Comparison of ENCODE assay signal across 8 cellular contexts in genomic region chr9:134689320-134690181, GRCh38. TPM values are rescaled to one million over a fixed set of nuclear protein-coding genes. Genes with fewer than 3 reads are reported as not detected.
DNase-seq lines count a peak whose midpoint lies in the region; ATAC-seq, FAIRE-seq and TF ChIP-seq lines count a peak whose summit lies in the region.

No MANE protein-coding gene starts in this region.

- no peaks in the 10 kb centered on the region for H3K36me3 Mint-ChIP-seq in activated CD8-positive, alpha-beta T cell treated with anti-CD3 and anti-CD28 coated beads, Interleukin-2, amount 10 ng/mL, durations not matched to agents 7 days and 5 days (ENCODE audit: low read depth)
- H3K36me3 Mint-ChIP-seq in progenitor cell of endocrine pancreas (ENCODE audit: insufficient read depth) = no peaks in the 10 kb centered on the region

- H3K4me3 Mint-ChIP-seq in activated CD8-positive, alpha-beta T cell treated with anti-CD3 and anti-CD28 coated beads, Interleukin-2, amount 10 ng/mL, durations not matched to agents 7 days and 5 days = no peak overlapping the region
- H3K4me3 Mint-ChIP-seq in progenitor cell of endocrine pancreas (ENCODE audit: low read depth) = no peak overlapping the region

- FAIRE-seq in D721Med (lab: Jason Lieb, UNC) = no peak

- no peak for DNase-seq in D721Med (ENCODE audit: insufficient read length, low spot score)
- peak; percentile 84 for DNase-seq in HEK293T (ENCODE audit: extremely low spot score)
- DNase-seq in activated CD8-positive, alpha-beta T cell treated with anti-CD3 and anti-CD28 coated beads, Interleukin-2, amount 10 ng/mL, durations not matched to agents 7 days and 5 days = peak; percentile 23
- peak; percentile 85 for DNase-seq in Right ventricle myocardium superior
- DNase-seq in progenitor cell of endocrine pancreas (ENCODE audit: low spot score, unreplicated experiment) = peak; percentile 72
- no peak for DNase-seq in NK-92 treated with Interleukin-12 subunit alpha and Interleukin-12 subunit beta, amount 100 ng/mL, for 24 hours (lab: John Stamatoyannopoulos, UW)

- peaks cover 3% of the 10 kb centered on the region for H3K27me3 Mint-ChIP-seq in activated CD8-positive, alpha-beta T cell treated with anti-CD3 and anti-CD28 coated beads, Interleukin-2, amount 10 ng/mL, durations not matched to agents 7 days and 5 days (ENCODE audit: low read depth)
- H3K27me3 Mint-ChIP-seq in progenitor cell of endocrine pancreas = no peaks in the 10 kb centered on the region

- peak; percentile 41 for ATAC-seq in activated CD8-positive, alpha-beta T cell treated with anti-CD3 and anti-CD28 coated beads, Interleukin-2, amount 10 ng/mL, durations not matched to agents 7 days and 5 days
- ATAC-seq in Right ventricle myocardium superior (ENCODE audit: poor library complexity) (peak; percentile 86), GM21528 (IDR thresholded peaks at IDR 0.05; ENCODE audit: low FRiP score, unreplicated experiment) (no peak), HG03378 (IDR thresholded peaks at IDR 0.05; ENCODE audit: unreplicated experiment) (no peak)

- H3K9me3 Mint-ChIP-seq in activated CD8-positive, alpha-beta T cell treated with anti-CD3 and anti-CD28 coated beads, Interleukin-2, amount 10 ng/mL, durations not matched to agents 7 days and 5 days (ENCODE audit: insufficient read depth) = peaks cover 3% of the 10 kb centered on the region
- H3K9me3 Mint-ChIP-seq in progenitor cell of endocrine pancreas (ENCODE audit: low read depth) = no peaks in the 10 kb centered on the region

- peak; percentile 48 for TF ChIP-seq CTCF in D721Med (IDR thresholded peaks at IDR 0.05; ENCODE audit: insufficient read depth, missing control alignments)
- peak; percentile 85 for TF ChIP-seq CTCF in progenitor cell of endocrine pancreas (IDR thresholded peaks at IDR 0.05; ENCODE audit: unreplicated experiment)

- H3K4me1 Mint-ChIP-seq in activated CD8-positive, alpha-beta T cell treated with anti-CD3 and anti-CD28 coated beads, Interleukin-2, amount 10 ng/mL, durations not matched to agents 7 days and 5 days (ENCODE audit: low read depth) = peaks cover 8% of the 10 kb centered on the region
- H3K4me1 Mint-ChIP-seq in progenitor cell of endocrine pancreas (ENCODE audit: low read depth) = no peaks in the 10 kb centered on the region

- intact Hi-C loops in Right ventricle myocardium superior (cut with DNase I) = loop anchor here (5.0 kb wide), 1 partner anchor 237 kb away; no protein-coding TSS in a partner anchor

- POLR2A ChIA-PET in HEK293T (lab: Yijun Ruan, JAX) = no interaction called here
- POLR2A ChIA-PET in activated CD8-positive, alpha-beta T cell treated with anti-CD3 and anti-CD28 coated beads, Interleukin-2, amount 10 ng/mL, durations not matched to agents 7 days and 5 days (lab: Charles Lee) = no interaction called here

- no peak overlapping the region for H3K27ac Mint-ChIP-seq in activated CD8-positive, alpha-beta T cell treated with anti-CD3 and anti-CD28 coated beads, Interleukin-2, amount 10 ng/mL, durations not matched to agents 7 days and 5 days
- no peak overlapping the region for H3K27ac Mint-ChIP-seq in progenitor cell of endocrine pancreas

- CTCF ChIA-PET in HEK293T (lab: Yijun Ruan, JAX) = interaction anchor here (0.6 to 1.6 kb wide), 4 partner anchors 9 to 282 kb away, joined by 3 to 4 read pairs (median 4); no protein-coding TSS in a partner anchor
- CTCF ChIA-PET in activated CD8-positive, alpha-beta T cell treated with anti-CD3 and anti-CD28 coated beads, Interleukin-2, amount 10 ng/mL, durations not matched to agents 7 days and 5 days (lab: Charles Lee) = interaction anchor here (1.1 to 1.6 kb wide), 2 partner anchors 19 to 28 kb away, joined by 3 read pairs; no protein-coding TSS in a partner anchor

TF ChIP-seq in HEK293T, 16 proteins besides CTCF, POLR2A, EP300 and RAD21:
- TF ChIP-seq FOXK2 (IDR thresholded peaks at IDR 0.05) = no peak
- no peak for TF ChIP-seq ELF4 (IDR thresholded peaks at IDR 0.05)
- TF ChIP-seq CTBP1 (IDR thresholded peaks at IDR 0.05; ENCODE audit: borderline replicate concordance) = no peak
- no peak for TF ChIP-seq L3MBTL2 (conservative IDR thresholded peaks at IDR 0.05)
- TF ChIP-seq PKNOX1 (IDR thresholded peaks at IDR 0.05) = no peak
- no peak for TF ChIP-seq SP1 (IDR thresholded peaks at IDR 0.05)
- TF ChIP-seq ARNT (IDR thresholded peaks at IDR 0.05) = no peak
- TF ChIP-seq HDGF (IDR thresholded peaks at IDR 0.05; ENCODE audit: borderline replicate concordance) = no peak
- no peak for TF ChIP-seq FOXA1 (IDR thresholded peaks at IDR 0.05)
- no peak for TF ChIP-seq FOXM1 (IDR thresholded peaks at IDR 0.05; ENCODE audit: borderline replicate concordance)
- TF ChIP-seq NFRKB (IDR thresholded peaks at IDR 0.05) = no peak
- no peak for TF ChIP-seq SUZ12 (IDR thresholded peaks at IDR 0.05)

RNA-seq across cellular contexts. Expression of gene COL5A1, which starts 47.9 kb away (rescaled TPM):
- total RNA-seq in activated CD8-positive, alpha-beta T cell treated with anti-CD3 and anti-CD28 coated beads, Interleukin-2, amount 10 ng/mL, durations not matched to agents 7 days and 5 days = under 1 TPM; 0.05 to 0.08 TPM
- 12.7 TPM for total RNA-seq in Right ventricle myocardium superior
- total RNA-seq in progenitor cell of endocrine pancreas = 19.8 and 21.5 TPM in 2 replicates

Comparison
In these comparisons a context has a peak if more than half of its experiments do, and no peak if none do; other contexts are left out.
1. DNase-seq: peak in HEK293T (single experiment), activated CD8-positive, alpha-beta T cell treated with anti-CD3 and anti-CD28 coated beads, Interleukin-2, amount 10 ng/mL, durations not matched to agents 7 days and 5 days (single experiment), Right ventricle myocardium superior (single experiment) and progenitor cell of endocrine pancreas (single experiment); none in D721Med (single experiment) and NK-92 treated with Interleukin-12 subunit alpha and Interleukin-12 subunit beta, amount 100 ng/mL, for 24 hours (single experiment).
2. ATAC-seq: peak in activated CD8-positive, alpha-beta T cell treated with anti-CD3 and anti-CD28 coated beads, Interleukin-2, amount 10 ng/mL, durations not matched to agents 7 days and 5 days (single experiment) and Right ventricle myocardium superior (single experiment); none in GM21528 (single experiment) and HG03378 (single experiment).
3. RNA of gene COL5A1, which starts 47.9 kb away (total RNA-seq): 19.8 to 21.5 TPM in progenitor cell of endocrine pancreas and 12.7 TPM in Right ventricle myocardium superior (single experiment); 0.05 to 0.08 TPM in activated CD8-positive, alpha-beta T cell treated with anti-CD3 and anti-CD28 coated beads, Interleukin-2, amount 10 ng/mL, durations not matched to agents 7 days and 5 days; every median in the first group is over 10 times any median in the second.